In the genomic region with DNA sequence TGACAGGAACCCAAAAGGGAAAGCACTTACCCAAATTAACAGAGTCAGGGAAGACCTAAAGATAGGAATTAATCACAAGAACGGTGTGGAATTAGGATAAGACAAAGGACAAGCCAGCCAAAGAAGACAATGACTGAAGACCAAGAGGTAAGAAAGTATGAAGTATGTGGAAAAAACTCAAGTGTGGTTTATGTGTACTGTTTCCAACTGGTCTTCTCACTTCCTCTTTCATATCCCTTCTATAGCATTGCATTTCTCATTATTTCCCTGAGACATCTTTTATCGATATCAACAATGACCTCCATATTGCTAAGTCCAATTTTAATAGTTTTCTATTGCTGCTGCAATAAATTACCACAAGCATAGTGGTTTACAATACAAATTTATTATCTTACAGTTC, we compare ENCODE assay signal across 17 cellular contexts.
A peak's percentile ranks its signal among the peaks of the same experiment; 100 is the strongest.
DNase-seq lines count a peak whose midpoint lies in the region; ATAC-seq and TF ChIP-seq lines count a peak whose summit lies in the region.
"Had no signal": no experiment of that assay in that cellular context is flagged by ENCODE, and none has a peak within 500 bp of the region (broad histone marks: within the 10 kb centered on the region; RNA-seq: fewer than 3 reads in every experiment).

No MANE protein-coding gene starts in this region.

- peak; percentile 75 for ATAC-seq in GM21423 (IDR thresholded peaks at IDR 0.05; ENCODE audit: unreplicated experiment)
- peak; percentile 91 for ATAC-seq in HG03354 (IDR thresholded peaks at IDR 0.05; ENCODE audit: poor library complexity, severe bottlenecking, unreplicated experiment)
- ATAC-seq in HG03457 (IDR thresholded peaks at IDR 0.05; ENCODE audit: unreplicated experiment): no peak
- ATAC-seq: HCT116, lower lobe of right lung had no signal

- DNase-seq in GF-D8 (lab: John Stamatoyannopoulos, UW) (peak; percentile 42), dorsolateral prefrontal cortex (no peak), nephron progenitor cell (no peak), GM10266 (ENCODE audit: extremely low spot score) (no peak)
- DNase-seq: ACHN; activated naive CD4-positive, alpha-beta T cell treated with anti-CD3 and anti-CD28 coated beads, Interleukin-2, amount 10 ng/mL, durations not matched to agents 7 days and 5 days; hypothalamus; lower lobe of right lung; NCI-H146; spleen had no signal

- no peak overlapping the region for H3K4me3 Mint-ChIP-seq in nephron progenitor cell
- H3K4me3 Mint-ChIP-seq: activated naive CD4-positive, alpha-beta T cell treated with anti-CD3 and anti-CD28 coated beads, Interleukin-2, amount 10 ng/mL, durations not matched to agents 7 days and 5 days; central memory CD8-positive, alpha-beta T cell had no signal

- H4K20me1 ChIP-seq in OCI-LY1 (ENCODE audit: insufficient read depth, low read length): no peaks in the 10 kb centered on the region

- H3K4me1 Mint-ChIP-seq in nephron progenitor cell: no peaks in the 10 kb centered on the region
- H3K4me1 Mint-ChIP-seq: central memory CD8-positive, alpha-beta T cell had no signal

- intact Hi-C loops in dorsolateral prefrontal cortex (cut with DNase I): no loop called here

- no peaks in the 10 kb centered on the region for H3K36me3 ChIP-seq in OCI-LY1 (ENCODE audit: insufficient read depth, low read length)
- H3K36me3 ChIP-seq: lower lobe of right lung, spleen had no signal

- peak overlapping the region; percentile 88 for H3K27ac ChIP-seq in OCI-LY1 (ENCODE audit: low read depth, low read length, poor library complexity, severe bottlenecking)
- no peak overlapping the region for H3K27ac ChIP-seq in dorsolateral prefrontal cortex
- H3K27ac ChIP-seq: epithelial cell of prostate, lower lobe of right lung, spleen had no signal

- H3K27me3 ChIP-seq in OCI-LY1 (ENCODE audit: insufficient read depth, low read length) (no peaks in the 10 kb centered on the region), dorsolateral prefrontal cortex (no peaks in the 10 kb centered on the region)
- H3K27me3 ChIP-seq: spleen had no signal

- no peak overlapping the region for H3K27ac Mint-ChIP-seq in nephron progenitor cell
- H3K27ac Mint-ChIP-seq: activated naive CD4-positive, alpha-beta T cell treated with anti-CD3 and anti-CD28 coated beads, Interleukin-2, amount 10 ng/mL, durations not matched to agents 7 days and 5 days had no signal

- H3K79me2 ChIP-seq in OCI-LY1 (ENCODE audit: insufficient read depth, low read length): no peaks in the 10 kb centered on the region

- H3K9ac ChIP-seq in OCI-LY1 (ENCODE audit: low read length): peak overlapping the region; percentile 1; the same call in 1 of the 2 replicates

- H3K9me3 Mint-ChIP-seq in nephron progenitor cell: peaks cover 1% of the 10 kb centered on the region
- H3K9me3 Mint-ChIP-seq: central memory CD8-positive, alpha-beta T cell had no signal

- TF ChIP-seq CTCF in OCI-LY1 (IDR thresholded peaks at IDR 0.05; ENCODE audit: low read length) (no peak), dorsolateral prefrontal cortex (IDR thresholded peaks at IDR 0.05 in 54 of 56, conservative IDR thresholded peaks at IDR 0.05 in 2 of 56; ENCODE audit: low read depth in 1 of 56, partially characterized antibody in 56 of 56) (no peak), nephron progenitor cell (IDR thresholded peaks at IDR 0.05) (no peak), GM10266 (IDR thresholded peaks at IDR 0.05; ENCODE audit: control insufficient read depth, insufficient read depth, low read depth, missing control alignments) (no peak)

- peaks cover 36% of the 10 kb centered on the region for H3K4me1 ChIP-seq in OCI-LY1 (ENCODE audit: insufficient read depth, low read length, severe bottlenecking)
- H3K4me1 ChIP-seq: lower lobe of right lung, spleen had no signal

- H3K4me3 ChIP-seq in OCI-LY1 (ENCODE audit: low read depth, low read length, poor library complexity, severe bottlenecking) (peak overlapping the region; percentile 5), dorsolateral prefrontal cortex (no peak overlapping the region)
- H3K4me3 ChIP-seq: lower lobe of right lung, spleen had no signal

- H3F3A ChIP-seq in OCI-LY1 (ENCODE audit: insufficient read depth, low read length): no peaks in the 10 kb centered on the region

- no peaks in the 10 kb centered on the region for H3K9me3 ChIP-seq in OCI-LY1 (ENCODE audit: low read length)
- H3K9me3 ChIP-seq: lower lobe of right lung, spleen had no signal

- H3K36me3 Mint-ChIP-seq in nephron progenitor cell (ENCODE audit: low read depth): no peaks in the 10 kb centered on the region
- H3K36me3 Mint-ChIP-seq: activated naive CD4-positive, alpha-beta T cell treated with anti-CD3 and anti-CD28 coated beads, Interleukin-2, amount 10 ng/mL, durations not matched to agents 7 days and 5 days had no signal

- H3K27me3 Mint-ChIP-seq in nephron progenitor cell (ENCODE audit: low read depth, poor library complexity): no peaks in the 10 kb centered on the region
- H3K27me3 Mint-ChIP-seq: activated naive CD4-positive, alpha-beta T cell treated with anti-CD3 and anti-CD28 coated beads, Interleukin-2, amount 10 ng/mL, durations not matched to agents 7 days and 5 days; central memory CD8-positive, alpha-beta T cell had no signal

- peak overlapping the region; percentile 46 for H3K4me2 ChIP-seq in OCI-LY1 (ENCODE audit: low read length)

- H3K9me2 ChIP-seq in OCI-LY1 (ENCODE audit: low read depth, low read length): no peaks in the 10 kb centered on the region

- no peak overlapping the region for H2AFZ ChIP-seq in OCI-LY1 (ENCODE audit: low read length)
